Comparison of ENCODE assay signal across 1 cellular context in genomic region chr10:119461380-119461779, GRCh38.
TF ChIP-seq lines count a peak whose summit lies in the region.

No MANE protein-coding gene starts in this region.

TF ChIP-seq in HCT116, 20 proteins besides CTCF, POLR2A, EP300 and RAD21:
- no peak for TF ChIP-seq EZH2phosphoT487 (IDR thresholded peaks at IDR 0.05; ENCODE audit: borderline replicate concordance)
- TF ChIP-seq ATF3 (IDR thresholded peaks at IDR 0.05), result no peak
- TF ChIP-seq EZH2 (IDR thresholded peaks at IDR 0.05), result no peak
- TF ChIP-seq YY1 (IDR thresholded peaks at IDR 0.05; ENCODE audit: extremely low read depth, insufficient replicate concordance, low read depth, low read length), result no peak
- peak; percentile 93 for TF ChIP-seq JUND (IDR thresholded peaks at IDR 0.05)
- no peak for TF ChIP-seq ELF1 (IDR thresholded peaks at IDR 0.05; ENCODE audit: borderline replicate concordance, low read depth)
- TF ChIP-seq ZBTB33 (IDR thresholded peaks at IDR 0.05; ENCODE audit: extremely low read depth, insufficient replicate concordance, low read length), result peak; percentile 24
- peak; percentile 94 for TF ChIP-seq SP1 (IDR thresholded peaks at IDR 0.05; ENCODE audit: low read depth)
- peak; percentile 48; the same call in 1 of the 2 replicates for TF ChIP-seq POLR2AphosphoS5 (IDR thresholded peaks at IDR 0.05; ENCODE audit: low read depth, low read length)
- no peak for TF ChIP-seq CEBPB (IDR thresholded peaks at IDR 0.05; ENCODE audit: low read depth)
- TF ChIP-seq, protein P1, sequence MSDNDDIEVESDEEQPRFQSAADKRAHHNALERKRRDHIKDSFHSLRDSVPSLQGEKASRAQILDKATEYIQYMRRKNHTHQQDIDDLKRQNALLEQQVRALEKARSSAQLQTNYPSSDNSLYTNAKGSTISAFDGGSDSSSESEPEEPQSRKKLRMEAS (IDR thresholded peaks at IDR 0.05), result peak; percentile 87
- TF ChIP-seq ZFX (IDR thresholded peaks at IDR 0.05), result no peak
- peak; percentile 92 for TF ChIP-seq FOSL1 (IDR thresholded peaks at IDR 0.05; ENCODE audit: low read depth)
